14 cellular contexts compared by ENCODE assay signal in genomic region chr18:50586710-50587109, GRCh38. TPM values are rescaled to one million over a fixed set of nuclear protein-coding genes. Genes with fewer than 3 reads are reported as not detected.
A peak's percentile ranks its signal among the peaks of the same experiment; 100 is the strongest.
DNase-seq lines count a peak whose midpoint lies in the region; ATAC-seq and TF ChIP-seq lines count a peak whose summit lies in the region.
"Had no signal": no experiment of that assay in that cellular context is flagged by ENCODE, and none has a peak within 500 bp of the region (broad histone marks: within the 10 kb centered on the region; RNA-seq: fewer than 3 reads in every experiment).

No MANE protein-coding gene starts in this region.

- intact Hi-C loops in mammary epithelial cell (cut with micrococcal nuclease): loop anchor here (1.0 kb wide), 1 partner anchor 79 kb away; no protein-coding TSS in a partner anchor
- intact Hi-C loops in aorta (cut with DNase I): no loop called here

- BruUV-seq in mammary epithelial cell (replicated peaks; lab: Mats Ljungman, UMichigan): no TSS peak

- H3K27me3 ChIP-seq in Loucy (ENCODE audit: insufficient read depth, low read length, poor library complexity, severe bottlenecking) (no peaks in the 10 kb centered on the region), mammary epithelial cell (ENCODE audit: insufficient read depth, low read length) (no peaks in the 10 kb centered on the region), aorta (ENCODE audit: control insufficient read depth in 1 of 2, insufficient read depth in 2 of 2, low read length in 1 of 2) (no peaks in the 10 kb centered on the region)
- H3K27me3 ChIP-seq: heart left ventricle had no signal

- H3K27ac Mint-ChIP-seq in nephron progenitor cell: no peak overlapping the region
- H3K27ac Mint-ChIP-seq: naive thymus-derived CD4-positive, alpha-beta T cell had no signal

- H3K4me3 ChIP-seq in Loucy (ENCODE audit: low read length, poor library complexity, severe bottlenecking) (no peak overlapping the region), mammary epithelial cell (replicated peaks in 1 of 3; ENCODE audit: insufficient read depth in 1 of 3, low read depth in 2 of 3, low read length in 3 of 3) (no peak overlapping the region), aorta (ENCODE audit: low read length in 2 of 2) (no peak overlapping the region)
- H3K4me3 ChIP-seq: heart left ventricle had no signal

- H3K4me1 ChIP-seq in Loucy (ENCODE audit: insufficient read depth, low read length, poor library complexity, severe bottlenecking): no peaks in the 10 kb centered on the region
- no peaks in the 10 kb centered on the region for H3K4me1 ChIP-seq in mammary epithelial cell (ENCODE audit: insufficient read depth, low read length)
- no peaks in the 10 kb centered on the region for H3K4me1 ChIP-seq in aorta (ENCODE audit: control insufficient read depth in 1 of 2, insufficient read depth in 2 of 2, low read length in 2 of 2)

- peaks cover 14% of the 10 kb centered on the region for H3K36me3 Mint-ChIP-seq in nephron progenitor cell (ENCODE audit: low read depth)

- no peak overlapping the region for H3K9ac ChIP-seq in Loucy (ENCODE audit: low read depth, low read length, poor library complexity, severe bottlenecking)
- H3K9ac ChIP-seq in mammary epithelial cell (ENCODE audit: insufficient read depth, low read length): no peak overlapping the region

- H3K36me3 ChIP-seq in Loucy (ENCODE audit: insufficient read depth, low read length) (no peaks in the 10 kb centered on the region), mammary epithelial cell (ENCODE audit: insufficient read depth, low read length) (no peaks in the 10 kb centered on the region), aorta (ENCODE audit: control insufficient read depth in 1 of 2, insufficient read depth in 2 of 2, low read length in 1 of 2) (no peaks in the 10 kb centered on the region)
- H3K36me3 ChIP-seq: heart left ventricle had no signal

- no peaks in the 10 kb centered on the region for H3F3A ChIP-seq in Loucy (ENCODE audit: low read depth)

- ATAC-seq in aorta (ENCODE audit: low FRiP score): no peak
- ATAC-seq: heart left ventricle; naive thymus-derived CD4-positive, alpha-beta T cell; right cardiac atrium had no signal

- H2AFZ ChIP-seq in Loucy (ENCODE audit: low read length): no peak overlapping the region
- H2AFZ ChIP-seq in mammary epithelial cell (ENCODE audit: low read depth, low read length): no peak overlapping the region

- dilution Hi-C loops in mammary epithelial cell (cut with HindIII; ENCODE audit: low sequenced_read_pairs): no loop called here

- no peaks in the 10 kb centered on the region for H4K20me1 ChIP-seq in Loucy (ENCODE audit: insufficient read depth, low read length, poor library complexity, severe bottlenecking)
- no peaks in the 10 kb centered on the region for H4K20me1 ChIP-seq in mammary epithelial cell (ENCODE audit: insufficient read depth, low read length)

- no peak overlapping the region for H3K4me3 Mint-ChIP-seq in nephron progenitor cell
- H3K4me3 Mint-ChIP-seq: naive thymus-derived CD4-positive, alpha-beta T cell had no signal

- H3K4me1 Mint-ChIP-seq in nephron progenitor cell: peaks cover 8% of the 10 kb centered on the region
- H3K4me1 Mint-ChIP-seq: naive thymus-derived CD4-positive, alpha-beta T cell had no signal

- H3K9me2 ChIP-seq in Loucy (replicated peaks; ENCODE audit: low read depth, low read length): no peaks in the 10 kb centered on the region

- no peaks in the 10 kb centered on the region; the same call in 1 of the 2 replicates for H3K9me3 ChIP-seq in Loucy (ENCODE audit: insufficient read depth, low read depth, low read length)
- no peaks in the 10 kb centered on the region for H3K9me3 ChIP-seq in mammary epithelial cell (replicated peaks; ENCODE audit: insufficient read depth, low read length)
- H3K9me3 ChIP-seq in aorta (ENCODE audit: control insufficient read depth, low read length): no peaks in the 10 kb centered on the region

- TF ChIP-seq CTCF in Loucy (conservative IDR thresholded peaks at IDR 0.05; ENCODE audit: low read length): peak; percentile 39
- peak; percentile 33 to 43 for TF ChIP-seq CTCF in mammary epithelial cell (conservative IDR thresholded peaks at IDR 0.05 in 1 of 2, IDR thresholded peaks at IDR 0.05 in 1 of 2; ENCODE audit: extremely low read depth in 1 of 2, insufficient read depth in 1 of 2, low read depth in 1 of 2, low read length in 2 of 2)
- TF ChIP-seq CTCF in nephron progenitor cell (IDR thresholded peaks at IDR 0.05): peak; percentile 19

- no peak overlapping the region for H3K4me2 ChIP-seq in Loucy (ENCODE audit: low read depth, low read length, poor library complexity, severe bottlenecking)
- no peak overlapping the region for H3K4me2 ChIP-seq in mammary epithelial cell (ENCODE audit: insufficient read depth, low read depth, low read length)

- peaks cover 21% of the 10 kb centered on the region for H3K9me3 Mint-ChIP-seq in nephron progenitor cell

- in situ Hi-C loops in mammary epithelial cell (cut with MboI; ENCODE audit: low sequenced_read_pairs in 2 of 2): no loop called here

- H3K27me3 Mint-ChIP-seq in nephron progenitor cell (ENCODE audit: low read depth, poor library complexity): peaks cover 2% of the 10 kb centered on the region

- H3K79me2 ChIP-seq in Loucy (ENCODE audit: insufficient read depth, low read length): no peaks in the 10 kb centered on the region
- H3K79me2 ChIP-seq in mammary epithelial cell (ENCODE audit: insufficient read depth, low read length): no peaks in the 10 kb centered on the region

- CTCF ChIA-PET in mammary epithelial cell (lab: Charles Lee; ENCODE audit: low non-redundant PET): no interaction called here

- H3K27ac ChIP-seq in mammary epithelial cell (ENCODE audit: insufficient read depth, low read depth, low read length): no peak overlapping the region
- no peak overlapping the region for H3K27ac ChIP-seq in aorta (ENCODE audit: low read depth in 1 of 2, low read length in 2 of 2)
- H3K27ac ChIP-seq: heart left ventricle had no signal

- DNase-seq in ELR (ENCODE audit: low read depth) (peak; percentile 2), mammary epithelial cell (no peak), nephron progenitor cell (no peak), aorta (no peak), NCI-H2196 treated with DMSO at 0.1 percent for 48 hours (lab: John Stamatoyannopoulos, UW; ENCODE audit: unreplicated experiment) (no peak), Kasumi-1 (lab: John Stamatoyannopoulos, UW) (no peak)
- DNase-seq: activated naive CD4-positive, alpha-beta T cell treated with Interleukin-2 at 50 U/mL for 16 hours; GF-D8; heart left ventricle; naive thymus-derived CD4-positive, alpha-beta T cell; NCI-H2029 treated with DMSO at 0.1 percent for 48 hours; right cardiac atrium; stimulated activated CD4-positive, alpha-beta T cell treated with anti-CD3 and anti-CD28 coated beads, Interleukin-4, amount 100 ng/mL, for 24 hours had no signal

RNA-seq across cellular contexts. Expression of gene MAPK4, which starts 26.8 kb away (rescaled TPM):
- total RNA-seq in mammary epithelial cell (under 1 TPM in 1 of 2 donors, not detected in 1; 0.17 TPM), aorta (1 to 10 TPM; 1.7 to 4.2 TPM)
- polyA plus RNA-seq in mammary epithelial cell (0.01 TPM), aorta (1 to 10 TPM; 1.1 to 1.3 TPM)
- not detected for polyA minus RNA-seq in mammary epithelial cell
- total RNA-seq: naive thymus-derived CD4-positive, alpha-beta T cell had no signal
- polyA plus RNA-seq: naive thymus-derived CD4-positive, alpha-beta T cell had no signal
